In the genomic region with DNA sequence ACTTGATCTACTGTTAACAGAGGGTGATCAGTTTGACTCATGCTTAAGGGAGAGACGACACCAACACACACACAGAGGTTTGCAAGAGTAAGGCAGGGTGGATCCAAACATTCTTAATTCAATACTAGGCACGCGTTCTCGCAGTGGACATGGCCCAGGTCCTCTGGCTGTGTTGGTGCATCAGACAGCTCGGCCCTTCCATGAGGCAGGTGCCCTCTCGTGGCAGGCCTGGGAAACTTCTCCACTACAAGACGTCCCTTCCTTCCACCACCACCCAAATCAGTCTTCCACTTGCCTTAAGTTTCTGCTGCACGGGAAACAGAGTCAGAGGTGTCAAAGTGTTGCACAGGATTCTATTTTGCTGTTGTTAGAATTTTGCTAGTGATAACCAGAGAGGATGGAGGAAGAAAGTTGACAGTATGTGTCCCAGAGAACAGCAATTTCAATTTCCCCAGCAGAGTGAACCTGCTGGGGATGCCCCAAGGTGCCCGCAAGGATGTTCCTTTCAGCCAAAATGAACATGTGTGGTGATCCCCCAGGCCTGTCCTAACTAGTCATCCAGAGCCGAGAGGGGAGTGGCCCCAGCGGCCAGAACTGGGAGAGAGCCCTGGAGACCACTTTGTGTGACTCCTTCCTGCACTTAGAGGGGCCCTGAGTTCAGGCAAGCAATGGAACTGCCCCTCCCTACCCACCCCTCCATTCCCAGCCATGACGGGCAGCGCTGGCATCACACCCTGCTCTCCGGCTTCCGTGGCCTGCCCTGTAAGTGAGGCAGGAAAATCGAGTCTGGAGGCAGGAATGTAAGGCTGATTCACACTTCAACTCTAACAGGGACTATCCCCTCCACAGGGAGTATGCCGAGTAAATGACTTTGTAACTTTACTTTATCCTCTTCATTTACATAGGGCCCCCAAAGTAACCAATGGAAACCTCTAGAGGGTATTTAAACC, we compare ENCODE assay signal across 9 cellular contexts. TPM values are rescaled to one million over a fixed set of nuclear protein-coding genes. Genes with fewer than 3 reads are reported as not detected.
A peak's percentile ranks its signal among the peaks of the same experiment; 100 is the strongest.
DNase-seq lines count a peak whose midpoint lies in the region; ATAC-seq, FAIRE-seq and TF ChIP-seq lines count a peak whose summit lies in the region.
"Had no signal": no experiment of that assay in that cellular context is flagged by ENCODE, and none has a peak within 500 bp of the region (broad histone marks: within the 10 kb centered on the region; RNA-seq: fewer than 3 reads in every experiment).

No MANE protein-coding gene starts in this region.

- H3K9me3 Mint-ChIP-seq in activated naive CD8-positive, alpha-beta T cell treated with anti-CD3 and anti-CD28 coated beads, Interleukin-2, amount 50 U/mL, for 24 hours, result no peaks in the 10 kb centered on the region

- peak; percentile 71 for ATAC-seq in activated naive CD8-positive, alpha-beta T cell treated with anti-CD3 and anti-CD28 coated beads, Interleukin-2, amount 50 U/mL, for 24 hours
- ATAC-seq in heart left ventricle, result peak in 3 of 4 donors; percentile 90 to 91 (median 90)
- ATAC-seq in GM18870 (IDR thresholded peaks at IDR 0.05; ENCODE audit: unreplicated experiment), result no peak

- intact Hi-C loops in heart left ventricle (cut with DNase I), result loop anchor here (1.0 to 10.0 kb wide), 8 partner anchors 178 to 340 kb away; no protein-coding TSS in a partner anchor

- no peak overlapping the region for H3K4me3 Mint-ChIP-seq in activated naive CD8-positive, alpha-beta T cell treated with anti-CD3 and anti-CD28 coated beads, Interleukin-2, amount 50 U/mL, for 24 hours

- no peaks in the 10 kb centered on the region for H3K27me3 Mint-ChIP-seq in activated naive CD8-positive, alpha-beta T cell treated with anti-CD3 and anti-CD28 coated beads, Interleukin-2, amount 50 U/mL, for 24 hours

- no peak for TF ChIP-seq POLR2A in heart left ventricle (IDR thresholded peaks at IDR 0.05)

- no peaks in the 10 kb centered on the region for H3K9me3 ChIP-seq in heart left ventricle

- H3K36me3 Mint-ChIP-seq in activated naive CD8-positive, alpha-beta T cell treated with anti-CD3 and anti-CD28 coated beads, Interleukin-2, amount 50 U/mL, for 24 hours (ENCODE audit: low read depth), result no peaks in the 10 kb centered on the region

- H3K27ac ChIP-seq in heart left ventricle, result no peak overlapping the region

- TF ChIP-seq CTCF in heart left ventricle (IDR thresholded peaks at IDR 0.05) (peak; percentile 64 to 85 (median 78)), retinal pigment epithelial cell (conservative IDR thresholded peaks at IDR 0.05; ENCODE audit: low read depth, low read length) (peak; percentile 92)

- H3K4me3 ChIP-seq in heart left ventricle, result no peak overlapping the region
- no peak overlapping the region for H3K4me3 ChIP-seq in retinal pigment epithelial cell (ENCODE audit: low read length)

- H3K36me3 ChIP-seq in heart left ventricle, result peaks cover 0 to 41% (median 26%) of the 10 kb centered on the region in 9 donors

- H3K4me1 Mint-ChIP-seq in activated naive CD8-positive, alpha-beta T cell treated with anti-CD3 and anti-CD28 coated beads, Interleukin-2, amount 50 U/mL, for 24 hours, result no peaks in the 10 kb centered on the region

- no peak overlapping the region for H3K27ac Mint-ChIP-seq in activated naive CD8-positive, alpha-beta T cell treated with anti-CD3 and anti-CD28 coated beads, Interleukin-2, amount 50 U/mL, for 24 hours

- H3K27me3 ChIP-seq in heart left ventricle, result peaks cover 0 to 2% (median 0%) of the 10 kb centered on the region in 9 donors

- H3K4me1 ChIP-seq in heart left ventricle, result peaks cover 0 to 2% (median 0%) of the 10 kb centered on the region in 12 donors

- peak; percentile 74 for FAIRE-seq in HTR-8/SVneo (lab: Jason Lieb, UNC)
- FAIRE-seq: G401.6 had no signal

- DNase-seq in NCI-H2196 (lab: John Stamatoyannopoulos, UW; ENCODE audit: unreplicated experiment), result peak; percentile 51
- no peak for DNase-seq in NCI-H2196 treated with DMSO at 0.1 percent for 48 hours (lab: John Stamatoyannopoulos, UW; ENCODE audit: unreplicated experiment)
- peak; percentile 52 for DNase-seq in HTR-8/SVneo (ENCODE audit: insufficient read length, low spot score)
- peak; percentile 69 for DNase-seq in SKM-1 (lab: John Stamatoyannopoulos, UW; ENCODE audit: unreplicated experiment)
- DNase-seq in activated naive CD8-positive, alpha-beta T cell treated with anti-CD3 and anti-CD28 coated beads, Interleukin-2, amount 50 U/mL, for 24 hours, result peak; percentile 52
- peak; percentile 56 to 83 (median 81) for DNase-seq in heart left ventricle
- no peak for DNase-seq in retinal pigment epithelial cell (ENCODE audit: low read depth)

- 36 to 44% (median 37%) methylated on average over 11 to 17 of the region's 17 CpGs for WGBS in heart left ventricle, 4 donors

RNA-seq across cellular contexts. Expression of a gene that starts 34.8 kb away (rescaled TPM):
- total RNA-seq in heart left ventricle, result 10 to 100 TPM in 8 of 9 donors, 1 to 10 TPM in 1; 6.3 to 53.9 (median 17.2) TPM
- 1 to 10 TPM; 6.2 to 9.5 TPM for polyA plus RNA-seq in heart left ventricle

RNA-seq across cellular contexts. Expression of a gene that starts 47.1 kb away (rescaled TPM):
- not detected for total RNA-seq in heart left ventricle
- polyA plus RNA-seq in heart left ventricle, result under 1 TPM in 1 of 2 donors, not detected in 1; 0.04 TPM

Comparison
In these comparisons a context has a peak if more than half of its experiments do, and no peak if none do; other contexts are left out.
1. DNase-seq: peak in NCI-H2196 (single experiment), HTR-8/SVneo (single experiment), SKM-1 (single experiment), activated naive CD8-positive, alpha-beta T cell treated with anti-CD3 and anti-CD28 coated beads, Interleukin-2, amount 50 U/mL, for 24 hours (single experiment) and heart left ventricle (5 of 5); none in NCI-H2196 treated with DMSO at 0.1 percent for 48 hours (single experiment) and retinal pigment epithelial cell (single experiment).